21 cellular contexts compared by ENCODE assay signal in the genomic region with DNA sequence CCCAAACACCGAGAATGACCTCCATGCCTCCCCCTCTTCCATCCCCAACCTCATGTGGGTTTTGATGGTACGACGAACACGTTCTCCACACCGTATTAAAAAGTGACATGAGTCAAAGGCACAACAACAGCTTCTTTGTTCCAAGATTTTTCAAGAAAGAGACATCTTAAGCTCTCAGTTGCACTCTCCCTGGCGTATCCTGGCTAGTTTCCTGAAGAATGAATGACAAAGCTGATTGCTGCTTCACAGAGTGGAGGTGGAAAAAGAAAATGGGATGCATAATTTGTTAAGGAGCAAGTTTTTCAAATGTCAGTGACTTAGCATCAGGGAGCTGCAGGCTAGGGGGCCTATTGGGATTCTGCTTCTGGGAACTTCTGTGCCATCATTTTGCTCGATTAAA.
A peak's percentile ranks its signal among the peaks of the same experiment; 100 is the strongest.
DNase-seq lines count a peak whose midpoint lies in the region; ATAC-seq and TF ChIP-seq lines count a peak whose summit lies in the region.
"Had no signal": no experiment of that assay in that cellular context is flagged by ENCODE, and none has a peak within 500 bp of the region (broad histone marks: within the 10 kb centered on the region; RNA-seq: fewer than 3 reads in every experiment).

No MANE protein-coding gene starts in this region.

- no peak overlapping the region for H3K4me3 ChIP-seq in neural progenitor cell
- H3K4me3 ChIP-seq in gastroesophageal sphincter: no peak overlapping the region
- no peak overlapping the region for H3K4me3 ChIP-seq in testis
- H3K4me3 ChIP-seq: BLaER1 treated with 17β-estradiol and CSF1 and Interleukin-3, amounts not matched to agents 10 nM and 100 nM had no signal

- peaks cover 14% of the 10 kb centered on the region for H3K4me1 Mint-ChIP-seq in neural progenitor cell
- H3K4me1 Mint-ChIP-seq: CD14-positive monocyte; CD8-positive, alpha-beta memory T cell had no signal

- H3K27me3 ChIP-seq in neural progenitor cell: no peaks in the 10 kb centered on the region
- H3K27me3 ChIP-seq in gastroesophageal sphincter: peaks cover 43% of the 10 kb centered on the region
- no peaks in the 10 kb centered on the region for H3K27me3 ChIP-seq in testis
- H3K27me3 ChIP-seq: BE2C; BLaER1 treated with 17β-estradiol and CSF1 and Interleukin-3, amounts not matched to agents 10 nM and 100 nM had no signal

- in situ Hi-C loops in SK-MEL-5 (cut with HindIII; ENCODE audit: low pct_unique_long_range_greater_than_20kb, low sequenced_read_pairs): no loop called here

- TF ChIP-seq POLR2A in gastroesophageal sphincter (IDR thresholded peaks at IDR 0.05) (no peak), testis (IDR thresholded peaks at IDR 0.05) (no peak)

- TF ChIP-seq CTCF in neural progenitor cell (IDR thresholded peaks at IDR 0.05): no peak
- no peak for TF ChIP-seq CTCF in gastroesophageal sphincter (IDR thresholded peaks at IDR 0.05)
- no peak for TF ChIP-seq CTCF in testis (IDR thresholded peaks at IDR 0.05)

- H3K9ac ChIP-seq in neural progenitor cell: no peak overlapping the region
- H3K9ac ChIP-seq: BLaER1 treated with 17β-estradiol and CSF1 and Interleukin-3, amounts not matched to agents 10 nM and 100 nM had no signal

- no peak overlapping the region for H3K27ac Mint-ChIP-seq in neural progenitor cell
- H3K27ac Mint-ChIP-seq: CD14-positive monocyte; CD4-positive, alpha-beta T cell; CD8-positive, alpha-beta memory T cell had no signal

- H3K27me3 Mint-ChIP-seq in neural progenitor cell (ENCODE audit: insufficient read depth, low read depth): no peaks in the 10 kb centered on the region

- no peaks in the 10 kb centered on the region for H4K20me1 ChIP-seq in neural progenitor cell (ENCODE audit: low read depth)
- H4K20me1 ChIP-seq: BLaER1 treated with 17β-estradiol and CSF1 and Interleukin-3, amounts not matched to agents 10 nM and 100 nM had no signal

- H3K9me3 ChIP-seq in neural progenitor cell (ENCODE audit: low read depth) (no peaks in the 10 kb centered on the region), gastroesophageal sphincter (no peaks in the 10 kb centered on the region), testis (no peaks in the 10 kb centered on the region)
- H3K9me3 ChIP-seq: BE2C; BLaER1 treated with 17β-estradiol and CSF1 and Interleukin-3, amounts not matched to agents 10 nM and 100 nM had no signal

- intact Hi-C loops in testis (cut with DNase I; ENCODE audit: low total_unique reads): no loop called here

- DNase-seq in Ammon's horn (ENCODE audit: low spot score): peak; percentile 21
- DNase-seq in SK-MEL-5 (ENCODE audit: low read depth, low spot score): peak; percentile 54
- DNase-seq in foreskin melanocyte: peak; percentile 29
- DNase-seq in neural progenitor cell (ENCODE audit: low spot score): no peak
- DNase-seq in activated CD4-positive, alpha-beta T cell treated with anti-CD3 and anti-CD28 coated beads for 1 hour: no peak
- DNase-seq in testis: no peak
- DNase-seq: BE2C; Calu3; CD4-positive, alpha-beta T cell; CD8-positive, alpha-beta memory T cell; COR-L47; DMS53; DMS79 treated with DMSO at 0.1 percent for 48 hours; GF-D8; H7 had no signal

- no peak for TF ChIP-seq EP300 in gastroesophageal sphincter (IDR thresholded peaks at IDR 0.05)

- H3K4me1 ChIP-seq in neural progenitor cell (no peaks in the 10 kb centered on the region), gastroesophageal sphincter (no peaks in the 10 kb centered on the region), testis (no peaks in the 10 kb centered on the region)
- H3K4me1 ChIP-seq: BE2C had no signal

- no peak overlapping the region for H3K4me2 ChIP-seq in neural progenitor cell
- H3K4me2 ChIP-seq: BLaER1 treated with 17β-estradiol and CSF1 and Interleukin-3, amounts not matched to agents 10 nM and 100 nM had no signal

- no peaks in the 10 kb centered on the region for H3K36me3 Mint-ChIP-seq in neural progenitor cell
- H3K36me3 Mint-ChIP-seq: CD14-positive monocyte; CD8-positive, alpha-beta memory T cell had no signal

- ATAC-seq in SK-N-SH treated with all-trans-retinoic acid at 6 μM for 48 hours (no peak), gastroesophageal sphincter (no peak)
- ATAC-seq: HCT116 had no signal

- no peaks in the 10 kb centered on the region for H3K79me2 ChIP-seq in neural progenitor cell (ENCODE audit: low read depth)

- no peak overlapping the region for H2AFZ ChIP-seq in neural progenitor cell (replicated peaks)

- H3K27ac ChIP-seq in neural progenitor cell (no peak overlapping the region), gastroesophageal sphincter (no peak overlapping the region), testis (no peak overlapping the region)
- H3K27ac ChIP-seq: 22Rv1; BLaER1 treated with 17β-estradiol and CSF1 and Interleukin-3, amounts not matched to agents 10 nM and 100 nM had no signal

- WGBS in gastroesophageal sphincter (ENCODE audit: low coverage in 1 of 2), 2 donors: 50 to 63% methylated on average over 7 of the region's 7 CpGs
- 65 to 79% methylated on average over 7 of the region's 7 CpGs for WGBS in testis, 2 donors

- no peaks in the 10 kb centered on the region for H3K9me3 Mint-ChIP-seq in neural progenitor cell
- H3K9me3 Mint-ChIP-seq: CD4-positive, alpha-beta T cell; CD8-positive, alpha-beta memory T cell had no signal

- H3F3A ChIP-seq in neural progenitor cell (ENCODE audit: low read depth): no peaks in the 10 kb centered on the region

- H3K4me3 Mint-ChIP-seq in neural progenitor cell: peak overlapping the region; percentile 0
- H3K4me3 Mint-ChIP-seq: CD14-positive monocyte; CD4-positive, alpha-beta T cell; CD8-positive, alpha-beta memory T cell had no signal

- no peaks in the 10 kb centered on the region for H3K36me3 ChIP-seq in neural progenitor cell
- no peaks in the 10 kb centered on the region for H3K36me3 ChIP-seq in gastroesophageal sphincter
- H3K36me3 ChIP-seq in testis (ENCODE audit: low read depth, missing control alignments): no peaks in the 10 kb centered on the region
- H3K36me3 ChIP-seq: BE2C; BLaER1 treated with 17β-estradiol and CSF1 and Interleukin-3, amounts not matched to agents 10 nM and 100 nM had no signal

TF ChIP-seq in SK-N-SH treated with all-trans-retinoic acid at 6 μM for 48 hours, 23 proteins besides CTCF, POLR2A, EP300 and RAD21 (continues in another document):
- TF ChIP-seq BACH2 (CRISPR knock-in tag; IDR thresholded peaks at IDR 0.05; ENCODE audit: borderline replicate concordance) (no peak), TCF4 (CRISPR knock-in tag; IDR thresholded peaks at IDR 0.05; ENCODE audit: borderline replicate concordance) (no peak), GLIS3 (CRISPR knock-in tag; IDR thresholded peaks at IDR 0.05) (no peak), ZNF70 (CRISPR knock-in tag; IDR thresholded peaks at IDR 0.05) (no peak), ESRRG (CRISPR knock-in tag; IDR thresholded peaks at IDR 0.05) (no peak), ZFP3 (CRISPR knock-in tag; IDR thresholded peaks at IDR 0.05) (no peak), ZFP30 (CRISPR knock-in tag; IDR thresholded peaks at IDR 0.05) (no peak), ARNTL (CRISPR knock-in tag; IDR thresholded peaks at IDR 0.05; ENCODE audit: borderline replicate concordance, low read depth) (no peak), PPARA (CRISPR knock-in tag; IDR thresholded peaks at IDR 0.05; ENCODE audit: borderline replicate concordance) (no peak), RARB (CRISPR knock-in tag; IDR thresholded peaks at IDR 0.05) (no peak), TOX (CRISPR knock-in tag; IDR thresholded peaks at IDR 0.05; ENCODE audit: borderline replicate concordance) (no peak), ISL1 (CRISPR knock-in tag; IDR thresholded peaks at IDR 0.05) (no peak)
- TF ChIP-seq, protein P1, sequence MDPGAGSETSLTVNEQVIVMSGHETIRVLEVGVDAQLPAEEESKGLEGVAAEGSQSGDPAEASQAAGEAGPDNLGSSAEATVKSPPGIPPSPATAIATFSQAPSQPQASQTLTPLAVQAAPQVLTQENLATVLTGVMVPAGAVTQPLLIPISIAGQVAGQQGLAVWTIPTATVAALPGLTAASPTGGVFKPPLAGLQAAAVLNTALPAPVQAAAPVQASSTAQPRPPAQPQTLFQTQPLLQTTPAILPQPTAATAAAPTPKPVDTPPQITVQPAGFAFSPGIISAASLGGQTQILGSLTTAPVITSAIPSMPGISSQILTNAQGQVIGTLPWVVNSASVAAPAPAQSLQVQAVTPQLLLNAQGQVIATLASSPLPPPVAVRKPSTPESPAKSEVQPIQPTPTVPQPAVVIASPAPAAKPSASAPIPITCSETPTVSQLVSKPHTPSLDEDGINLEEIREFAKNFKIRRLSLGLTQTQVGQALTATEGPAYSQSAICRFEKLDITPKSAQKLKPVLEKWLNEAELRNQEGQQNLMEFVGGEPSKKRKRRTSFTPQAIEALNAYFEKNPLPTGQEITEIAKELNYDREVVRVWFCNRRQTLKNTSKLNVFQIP (CRISPR knock-in tag; IDR thresholded peaks at IDR 0.05; ENCODE audit: borderline replicate concordance, low read depth): no peak
- TF ChIP-seq, protein P2, sequence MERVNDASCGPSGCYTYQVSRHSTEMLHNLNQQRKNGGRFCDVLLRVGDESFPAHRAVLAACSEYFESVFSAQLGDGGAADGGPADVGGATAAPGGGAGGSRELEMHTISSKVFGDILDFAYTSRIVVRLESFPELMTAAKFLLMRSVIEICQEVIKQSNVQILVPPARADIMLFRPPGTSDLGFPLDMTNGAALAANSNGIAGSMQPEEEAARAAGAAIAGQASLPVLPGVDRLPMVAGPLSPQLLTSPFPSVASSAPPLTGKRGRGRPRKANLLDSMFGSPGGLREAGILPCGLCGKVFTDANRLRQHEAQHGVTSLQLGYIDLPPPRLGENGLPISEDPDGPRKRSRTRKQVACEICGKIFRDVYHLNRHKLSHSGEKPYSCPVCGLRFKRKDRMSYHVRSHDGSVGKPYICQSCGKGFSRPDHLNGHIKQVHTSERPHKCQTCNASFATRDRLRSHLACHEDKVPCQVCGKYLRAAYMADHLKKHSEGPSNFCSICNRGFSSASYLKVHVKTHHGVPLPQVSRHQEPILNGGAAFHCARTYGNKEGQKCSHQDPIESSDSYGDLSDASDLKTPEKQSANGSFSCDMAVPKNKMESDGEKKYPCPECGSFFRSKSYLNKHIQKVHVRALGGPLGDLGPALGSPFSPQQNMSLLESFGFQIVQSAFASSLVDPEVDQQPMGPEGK (CRISPR knock-in tag; IDR thresholded peaks at IDR 0.05; ENCODE audit: borderline replicate concordance): no peak
- TF ChIP-seq, protein P3, sequence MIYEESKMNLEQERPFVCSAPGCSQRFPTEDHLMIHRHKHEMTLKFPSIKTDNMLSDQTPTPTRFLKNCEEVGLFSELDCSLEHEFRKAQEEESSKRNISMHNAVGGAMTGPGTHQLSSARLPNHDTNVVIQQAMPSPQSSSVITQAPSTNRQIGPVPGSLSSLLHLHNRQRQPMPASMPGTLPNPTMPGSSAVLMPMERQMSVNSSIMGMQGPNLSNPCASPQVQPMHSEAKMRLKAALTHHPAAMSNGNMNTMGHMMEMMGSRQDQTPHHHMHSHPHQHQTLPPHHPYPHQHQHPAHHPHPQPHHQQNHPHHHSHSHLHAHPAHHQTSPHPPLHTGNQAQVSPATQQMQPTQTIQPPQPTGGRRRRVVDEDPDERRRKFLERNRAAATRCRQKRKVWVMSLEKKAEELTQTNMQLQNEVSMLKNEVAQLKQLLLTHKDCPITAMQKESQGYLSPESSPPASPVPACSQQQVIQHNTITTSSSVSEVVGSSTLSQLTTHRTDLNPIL (CRISPR knock-in tag; IDR thresholded peaks at IDR 0.05; ENCODE audit: low read depth): no peak

Comparison
In these comparisons a context has a peak if more than half of its experiments do, and no peak if none do; other contexts are left out.
1. DNase-seq: peak in Ammon's horn (single experiment), SK-MEL-5 (single experiment) and foreskin melanocyte (single experiment); none in neural progenitor cell (single experiment), activated CD4-positive, alpha-beta T cell treated with anti-CD3 and anti-CD28 coated beads for 1 hour (single experiment) and testis (single experiment).